Comparison of ENCODE assay signal across 9 cellular contexts in the genomic region with DNA sequence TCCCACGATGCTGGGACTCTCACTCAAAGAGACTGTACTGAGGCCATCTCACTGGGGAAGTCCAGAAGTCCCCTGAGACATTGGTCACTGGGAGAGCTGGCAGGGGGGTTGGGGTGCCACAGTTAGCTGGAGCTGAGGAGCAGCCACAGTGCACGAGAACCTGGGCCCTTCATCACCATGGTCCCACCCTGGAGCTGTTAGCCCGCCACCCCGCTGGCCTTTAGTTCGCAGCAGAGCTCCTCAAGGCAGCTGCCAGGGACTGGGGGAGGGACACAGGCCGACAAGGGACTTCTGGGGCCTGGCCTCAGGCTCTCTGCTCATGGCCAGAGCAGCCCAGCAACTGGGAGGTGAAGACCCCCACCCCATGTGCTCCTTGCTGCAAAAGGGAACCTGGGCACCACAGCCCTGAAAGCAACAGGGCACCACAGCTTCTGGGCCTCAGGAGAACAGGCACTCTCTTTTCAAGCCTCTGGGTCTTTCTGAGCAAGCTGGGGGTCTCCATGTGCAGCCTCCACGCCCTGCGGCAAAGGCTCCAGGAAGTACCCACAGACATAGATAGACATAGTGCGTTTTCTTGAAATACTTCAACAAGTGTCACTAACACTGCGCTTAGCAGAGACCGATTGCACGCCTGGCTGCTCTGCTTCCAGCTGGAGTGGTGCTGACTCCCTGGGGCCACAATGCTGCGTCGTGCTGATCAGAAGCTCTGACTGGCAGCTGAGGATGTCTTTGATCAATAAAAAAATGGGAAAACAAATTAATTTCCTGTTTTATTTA. TPM values are rescaled to one million over a fixed set of nuclear protein-coding genes. Genes with fewer than 3 reads are reported as not detected.
A peak's percentile ranks its signal among the peaks of the same experiment; 100 is the strongest.
DNase-seq lines count a peak whose midpoint lies in the region; ATAC-seq, FAIRE-seq and TF ChIP-seq lines count a peak whose summit lies in the region.
"Had no signal": no experiment of that assay in that cellular context is flagged by ENCODE, and none has a peak within 500 bp of the region (broad histone marks: within the 10 kb centered on the region; RNA-seq: fewer than 3 reads in every experiment).

No MANE protein-coding gene starts in this region.

- ATAC-seq in Right ventricle myocardium inferior (no peak), HG02870 (IDR thresholded peaks at IDR 0.05; ENCODE audit: unreplicated experiment) (peak; percentile 52), GM12878 (peak; percentile 76), aorta (ENCODE audit: low FRiP score) (no peak), GM18520 (IDR thresholded peaks at IDR 0.05; ENCODE audit: unreplicated experiment) (no peak)
- ATAC-seq: activated CD4-positive, alpha-beta T cell treated with anti-CD3 and anti-CD28 coated beads for 36 hours had no signal

- FAIRE-seq in GM12878 (lab: Jason Lieb, UNC): peak; percentile 96

- no peaks in the 10 kb centered on the region for H4K20me1 ChIP-seq in GM12878 (ENCODE audit: control insufficient read depth, insufficient read depth)

- 2% methylated on average over 14 of the region's 14 CpGs for WGBS in GM12878 (ENCODE audit: insufficient coverage, insufficient replicate concordance, low lambda C conversion rate, missing lambda C conversion rate)
- 93% methylated on average over 14 of the region's 14 CpGs for WGBS in aorta, 2 donors

- intact Hi-C loops in Right ventricle myocardium inferior (cut with DNase I) (loop anchor here (5.0 kb wide), 1 partner anchor 46 kb away; a partner anchor contains a TSS), GM12878 (cut with micrococcal nuclease; ENCODE audit: unreplicated experiment) (loop anchor here (1.0 to 2.0 kb wide), 2 partner anchors 8 to 47 kb away; a partner anchor contains a TSS), aorta (cut with DNase I) (no loop called here)

- no peaks in the 10 kb centered on the region for H3K9me3 ChIP-seq in right atrium auricular region
- H3K9me3 ChIP-seq in GM12878 (replicated peaks; ENCODE audit: control insufficient read depth, insufficient read depth, low read length): no peaks in the 10 kb centered on the region
- no peaks in the 10 kb centered on the region for H3K9me3 ChIP-seq in aorta (ENCODE audit: control insufficient read depth, low read length)

- SMC1A ChIA-PET in GM12878 (lab: Charles Lee; ENCODE audit: uncharacterized antibody, unreplicated experiment): interaction anchor here (0.8 to 3.7 kb wide), 13 partner anchors 10 to 164 kb away, joined by 3 to 58 read pairs (median 5); no protein-coding TSS in a partner anchor

- H3K4me1 ChIP-seq in right atrium auricular region (peaks cover 0 to 14% of the 10 kb centered on the region in 2 donors), GM12878 (ENCODE audit: control insufficient read depth, insufficient read depth, low read length) (peaks cover 32% of the 10 kb centered on the region), aorta (ENCODE audit: control insufficient read depth in 1 of 2, insufficient read depth in 2 of 2, low read length in 2 of 2) (no peaks in the 10 kb centered on the region)

- H3K4me2 ChIP-seq in GM12878 (ENCODE audit: control insufficient read depth, insufficient read depth): peak overlapping the region; percentile 84

- H3K9ac ChIP-seq in GM12878 (ENCODE audit: control insufficient read depth, insufficient read depth, low read length): peak overlapping the region; percentile 48

- peaks cover 78% of the 10 kb centered on the region for H3K79me2 ChIP-seq in GM12878 (ENCODE audit: control insufficient read depth, insufficient read depth, low read length)

- DNase-seq in Right ventricle myocardium inferior (ENCODE audit: missing footprints) (peak; percentile 57), right atrium auricular region (ENCODE audit: low spot score) (no peak), GM12878 (ENCODE audit: low read depth, low spot score) (no peak), aorta (peak; percentile 35 to 69), NCI-H526 (lab: John Stamatoyannopoulos, UW) (no peak)
- no peak for DNase-seq in activated CD4-positive, CD25-positive, alpha-beta regulatory T cell (lab: John Stamatoyannopoulos, UW)
- DNase-seq: activated CD4-positive, alpha-beta T cell treated with anti-CD3 and anti-CD28 coated beads for 36 hours had no signal

- H3K27me3 ChIP-seq in right atrium auricular region: no peaks in the 10 kb centered on the region
- H3K27me3 ChIP-seq in GM12878 (replicated peaks in 1 of 2; ENCODE audit: control insufficient read depth in 2 of 2, insufficient read depth in 2 of 2, low read length in 1 of 2): no peaks in the 10 kb centered on the region
- H3K27me3 ChIP-seq in aorta (ENCODE audit: control insufficient read depth in 1 of 2, insufficient read depth in 2 of 2, low read length in 1 of 2): no peaks in the 10 kb centered on the region

- RAD21 ChIA-PET in GM12878 (lab: Charles Lee; ENCODE audit: unreplicated experiment): interaction anchor here (0.7 to 4.5 kb wide), 12 partner anchors 9 to 165 kb away, joined by 3 to 66 read pairs (median 6); a partner anchor contains a TSS

- H2AFZ ChIP-seq in GM12878 (ENCODE audit: control insufficient read depth, low read depth, low read length): no peak overlapping the region

- POLR2A ChIA-PET in GM12878 (lab: Charles Lee): interaction anchor here (0.9 to 3.6 kb wide), 9 partner anchors 10 to 448 kb away, joined by 3 to 54 read pairs (median 9); no protein-coding TSS in a partner anchor

- no peak for TF ChIP-seq EP300 in GM12878 (IDR thresholded peaks at IDR 0.05; ENCODE audit: borderline replicate concordance in 1 of 2, control insufficient read depth in 1 of 2, low read depth in 2 of 2, low read length in 2 of 2)

- H3K36me3 ChIP-seq in right atrium auricular region: no peaks in the 10 kb centered on the region
- H3K36me3 ChIP-seq in GM12878 (ENCODE audit: control insufficient read depth in 2 of 2, insufficient read depth in 2 of 2, low read length in 1 of 2): peaks cover 0 to 15% of the 10 kb centered on the region in 2 experiments; a peak in 2 of 4 replicates
- no peaks in the 10 kb centered on the region for H3K36me3 ChIP-seq in aorta (ENCODE audit: control insufficient read depth in 1 of 2, insufficient read depth in 2 of 2, low read length in 1 of 2)

- no peak for TF ChIP-seq RAD21 in GM12878 (IDR thresholded peaks at IDR 0.05; ENCODE audit: insufficient read depth, low read depth, low read length)

- no peak overlapping the region for H3K27ac ChIP-seq in right atrium auricular region
- peak overlapping the region; percentile 89 for H3K27ac ChIP-seq in GM12878 (ENCODE audit: control insufficient read depth, insufficient read depth)
- no peak overlapping the region for H3K27ac ChIP-seq in aorta (ENCODE audit: low read depth in 1 of 2, low read length in 2 of 2)

- CTCF ChIA-PET in GM12878 (lab: Yijun Ruan, JAX): interaction anchor here (1.2 to 3.3 kb wide), 7 partner anchors 10 to 163 kb away, joined by 3 to 34 read pairs (median 4); no protein-coding TSS in a partner anchor

- H3K4me3 ChIP-seq in right atrium auricular region (no peak overlapping the region), GM12878 (peak overlapping the region; percentile 34; the same call in 1 of the 2 replicates), aorta (ENCODE audit: low read length in 2 of 2) (no peak overlapping the region)

- TF ChIP-seq POLR2A in GM12878 (IDR thresholded peaks at IDR 0.05; ENCODE audit: low read depth, low read length): no peak

- in situ Hi-C loops in GM12878 (cut with MboI): no loop called here

- TF ChIP-seq CTCF in right atrium auricular region (IDR thresholded peaks at IDR 0.05) (no peak), GM12878 (IDR thresholded peaks at IDR 0.05 in 2 of 3, conservative IDR thresholded peaks at IDR 0.05 in 1 of 3; ENCODE audit: control insufficient read depth in 2 of 3, extremely low read depth in 1 of 3, insufficient read depth in 1 of 3, low read depth in 3 of 3, low read length in 3 of 3) (no peak)

- BruUV-seq in GM12878 (replicated peaks; lab: Mats Ljungman, UMichigan): no TSS peak

TF ChIP-seq in GM12878, 131 proteins besides CTCF, POLR2A, EP300 and RAD21 (continues in another document):
- TF ChIP-seq IKZF2 (IDR thresholded peaks at IDR 0.05) (no peak; a peak in 1 of 4 replicates), NR2F1 (conservative IDR thresholded peaks at IDR 0.05) (no peak), CBX3 (IDR thresholded peaks at IDR 0.05; ENCODE audit: borderline replicate concordance, low read depth) (no peak), SIX5 (IDR thresholded peaks at IDR 0.05; ENCODE audit: low read depth, low read length, severe bottlenecking) (no peak), BACH1 (IDR thresholded peaks at IDR 0.05; ENCODE audit: borderline replicate concordance) (no peak), BHLHE40 (IDR thresholded peaks at IDR 0.05; ENCODE audit: borderline replicate concordance in 1 of 2, low read depth in 2 of 2, low read length in 1 of 2) (peak in 1 of 2 experiments; percentile 9; a peak in 1 of 4 replicates), SP1 (IDR thresholded peaks at IDR 0.05; ENCODE audit: low read depth, low read length) (no peak), ATF7 (IDR thresholded peaks at IDR 0.05; ENCODE audit: low read depth) (no peak), SMC3 (IDR thresholded peaks at IDR 0.05; ENCODE audit: borderline replicate concordance, low read length) (0 out of 2 replicates have a peak, but pooled peaks have one; percentile 12), CHD1 (IDR thresholded peaks at IDR 0.05; ENCODE audit: low read depth, low read length) (no peak), YBX1 (IDR thresholded peaks at IDR 0.05) (no peak)

RNA-seq across cellular contexts. Expression of a gene that starts 46.0 kb away (rescaled TPM):
- total RNA-seq in Right ventricle myocardium inferior (7.6 TPM), right atrium auricular region (1 to 10 TPM; 3.4 to 6.0 TPM), GM12878 (2014; rRNA removed) (15.4 and 17.3 TPM in 2 replicates), GM12878 (2014; rRNA removed; fragmentation: Illumina TruSeq; extraction: Trizol) (17.8 and 18.1 TPM in 2 replicates), GM12878 (2021) (36.0 and 43.9 TPM in 2 replicates), aorta (10 to 100 TPM; 12.0 to 25.4 TPM)
- total RNA-seq in GM12878 (2013; cell fraction: nucleolus; rRNA removed): 39.5 and 41.0 TPM in 2 replicates
- polyA plus RNA-seq in GM12878 (2011; ENCODE audit: low read depth): 11.0 TPM
- polyA plus RNA-seq in GM12878 (2011; rRNA removed) (9.7 and 13.3 TPM in 2 replicates), GM12878 (2014; fragmentation: Illumina TruSeq; extraction: Trizol) (16.1 and 23.6 TPM in 2 replicates), GM12878 (2014; fragmentation: Nextera tagmentation; extraction: Ambion mirVana) (under 1 TPM; 0.13 to 0.53 TPM), GM12878 (2014; rRNA removed) (26.7 and 30.9 TPM in 2 replicates), GM12878 (2016; fragmentation: Nextera tagmentation; extraction: Ambion mirVana) (10 to 100 TPM; 13.5 to 16.6 TPM), aorta (10 to 100 TPM in 1 of 2 donors, 1 to 10 TPM in 1; 9.0 to 11.6 TPM)
- 16.2 and 18.8 TPM in 2 replicates for polyA plus RNA-seq in GM12878 (2011; cell fraction: cytosol; rRNA removed)
- polyA plus RNA-seq in GM12878 (2011; cell fraction: nucleus; rRNA removed): 37.5 and 42.0 TPM in 2 replicates
- polyA plus RNA-seq in GM12878 (2012): 24.7 and 27.4 TPM in 2 replicates
- 21.4 and 32.6 TPM in 2 replicates for polyA minus RNA-seq in GM12878 (2011; rRNA and poly(A)+ RNA removed)
- polyA minus RNA-seq in GM12878 (2011; cell fraction: cytosol; rRNA and poly(A)+ RNA removed): 12.7 and 13.9 TPM in 2 replicates
- 11.4 and 17.0 TPM in 2 replicates for polyA minus RNA-seq in GM12878 (2011; cell fraction: nucleus; rRNA and poly(A)+ RNA removed)

Comparison
In these comparisons a context has a peak if more than half of its experiments do, and no peak if none do; other contexts are left out.
1. DNase-seq: peak in Right ventricle myocardium inferior (single experiment) and aorta (2 of 2); none in right atrium auricular region (single experiment), GM12878 (single experiment), NCI-H526 (0 of 2) and activated CD4-positive, CD25-positive, alpha-beta regulatory T cell (0 of 4).
2. ATAC-seq: peak in HG02870 (single experiment) and GM12878 (single experiment); none in Right ventricle myocardium inferior (single experiment), aorta (single experiment) and GM18520 (single experiment).
3. intact Hi-C loops: an anchor here in Right ventricle myocardium inferior (5.0 kb wide) and GM12878 (1.0 to 2.0 kb wide); none called in aorta.